11 cellular contexts compared by ENCODE assay signal in genomic region chr16:81997738-81998137, GRCh38. TPM values are rescaled to one million over a fixed set of nuclear protein-coding genes. Genes with fewer than 3 reads are reported as not detected.
DNase-seq lines count a peak whose midpoint lies in the region; ATAC-seq, FAIRE-seq and TF ChIP-seq lines count a peak whose summit lies in the region.
"Had no signal": no experiment of that assay in that cellular context is flagged by ENCODE, and none has a peak within 500 bp of the region (broad histone marks: within the 10 kb centered on the region; RNA-seq: fewer than 3 reads in every experiment).

No MANE protein-coding gene starts in this region.

- peak overlapping the region; percentile 40; the same call in 1 of the 2 replicates for H3K27ac ChIP-seq in HCT116 (ENCODE audit: low read depth, low read length)
- H3K27ac ChIP-seq in testis: no peak overlapping the region
- H3K27ac ChIP-seq in kidney (ENCODE audit: low read depth in 2 of 2, low read length in 2 of 2): no peak overlapping the region
- no peak overlapping the region for H3K27ac ChIP-seq in right atrium auricular region

- H3K4me1 ChIP-seq in HCT116 (ENCODE audit: control insufficient read depth in 1 of 2, insufficient read depth in 2 of 2, low read length in 2 of 2) (peaks cover 19 to 23% of the 10 kb centered on the region in 2 experiments), testis (no peaks in the 10 kb centered on the region), kidney (ENCODE audit: control insufficient read depth in 1 of 2, insufficient read depth in 1 of 2, low read depth in 1 of 2, low read length in 2 of 2) (peaks cover 0 to 6% of the 10 kb centered on the region in 2 donors), right atrium auricular region (peaks cover 0 to 8% of the 10 kb centered on the region in 2 donors)

- H3K27ac Mint-ChIP-seq in activated CD8-positive, alpha-beta T cell treated with anti-CD3 and anti-CD28 coated beads for 36 hours: no peak overlapping the region
- H3K27ac Mint-ChIP-seq: activated naive CD8-positive, alpha-beta T cell had no signal

- TF ChIP-seq CTCF in HCT116 (IDR thresholded peaks at IDR 0.05 in 2 of 3, conservative IDR thresholded peaks at IDR 0.05 in 1 of 3; ENCODE audit: borderline replicate concordance in 1 of 3, insufficient read depth in 1 of 3, low read depth in 2 of 3, low read length in 2 of 3) (no peak), testis (IDR thresholded peaks at IDR 0.05) (no peak), kidney (IDR thresholded peaks at IDR 0.05; ENCODE audit: borderline replicate concordance, extremely low read depth, insufficient read depth) (no peak), right atrium auricular region (IDR thresholded peaks at IDR 0.05) (no peak)
- TF ChIP-seq CTCF in activated CD8-positive, alpha-beta T cell treated with anti-CD3 and anti-CD28 coated beads for 36 hours (IDR thresholded peaks at IDR 0.05): no peak

- H3K36me3 ChIP-seq in HCT116 (ENCODE audit: control insufficient read depth in 1 of 2, insufficient read depth in 2 of 2, low read length in 2 of 2): peaks cover 18 to 26% of the 10 kb centered on the region in 2 experiments; a peak in 3 of 4 replicates
- no peaks in the 10 kb centered on the region for H3K36me3 ChIP-seq in testis (ENCODE audit: low read depth, missing control alignments)
- peaks cover 0 to 22% of the 10 kb centered on the region in 2 donors for H3K36me3 ChIP-seq in kidney (ENCODE audit: control insufficient read depth in 1 of 2, insufficient read depth in 2 of 2, low read length in 2 of 2)
- H3K36me3 ChIP-seq in right atrium auricular region: no peaks in the 10 kb centered on the region

- POLR2A ChIA-PET in HCT116 (lab: Charles Lee): interaction anchor here (0.9 to 1.5 kb wide), 3 partner anchors 10 to 19 kb away, joined by 3 to 8 read pairs (median 3); partner anchors contain the start of gene SDR42E1
- POLR2A ChIA-PET in activated CD8-positive, alpha-beta T cell treated with anti-CD3 and anti-CD28 coated beads for 36 hours (lab: Charles Lee): no interaction called here

- H4K20me1 ChIP-seq in HCT116 (ENCODE audit: insufficient read depth): no peaks in the 10 kb centered on the region

- 0 out of 2 replicates have a peak overlapping the region, but pooled peaks have one; percentile 1 for H3K9ac ChIP-seq in HCT116 (ENCODE audit: low read length)
- H3K9ac ChIP-seq in kidney (ENCODE audit: low read length in 2 of 2): no peak overlapping the region

- RAD21 ChIA-PET in HCT116 (lab: Charles Lee; ENCODE audit: low non-redundant PET in 1 of 2, low total read pairs in 2 of 2, uncharacterized antibody in 2 of 2, unreplicated experiment in 2 of 2): interaction anchor here in 1 of 2 experiments (1.4 kb wide), 1 partner anchor 58 kb away, joined by 4 read pairs; no protein-coding TSS in a partner anchor

- H3K4me2 ChIP-seq in HCT116 (ENCODE audit: low read length): peak overlapping the region; percentile 57

- DNase-seq in HCT116 (ENCODE audit: low read depth, low spot score) (no peak), astrocyte of the hippocampus (ENCODE audit: low read depth, low spot score) (peak; percentile 80), islet precursor cell (peak; percentile 61), testis (peak; percentile 53), kidney (no peak), right atrium auricular region (ENCODE audit: low spot score) (no peak)
- DNase-seq in stimulated activated naive CD4-positive, alpha-beta T cell (lab: John Stamatoyannopoulos, UW): no peak
- DNase-seq in activated CD8-positive, alpha-beta T cell treated with anti-CD3 and anti-CD28 coated beads for 36 hours: no peak
- DNase-seq: activated CD4-positive, alpha-beta T cell treated with anti-CD3 and anti-CD28 coated beads for 4 hours had no signal

- H3K4me3 Mint-ChIP-seq in activated CD8-positive, alpha-beta T cell treated with anti-CD3 and anti-CD28 coated beads for 36 hours: no peak overlapping the region
- H3K4me3 Mint-ChIP-seq: activated naive CD8-positive, alpha-beta T cell; neural crest cell had no signal

- no TSS peak for BruUV-seq in HCT116 (replicated peaks; lab: Mats Ljungman, UMichigan)

- H3K9me3 ChIP-seq in HCT116 (ENCODE audit: control insufficient read depth in 1 of 2, insufficient read depth in 1 of 2, low read depth in 1 of 2, low read length in 2 of 2) (no peaks in the 10 kb centered on the region), testis (no peaks in the 10 kb centered on the region), kidney (ENCODE audit: control insufficient read depth in 1 of 2, low read length in 2 of 2) (no peaks in the 10 kb centered on the region), right atrium auricular region (no peaks in the 10 kb centered on the region)

- peaks cover 4% of the 10 kb centered on the region for H3K4me1 Mint-ChIP-seq in activated CD8-positive, alpha-beta T cell treated with anti-CD3 and anti-CD28 coated beads for 36 hours (ENCODE audit: low read depth)

- no peak overlapping the region for H2AFZ ChIP-seq in HCT116 (ENCODE audit: low read depth, low read length, poor library complexity, severe bottlenecking)

- ATAC-seq in HCT116: peak; percentile 31
- ATAC-seq in activated CD8-positive, alpha-beta T cell treated with anti-CD3 and anti-CD28 coated beads for 36 hours: no peak

- TF ChIP-seq RAD21 in HCT116 (IDR thresholded peaks at IDR 0.05; ENCODE audit: low read depth): no peak

- intact Hi-C loops in HCT116 (cut with micrococcal nuclease) (loop anchor here (1.0 kb wide), 2 partner anchors 56 to 107 kb away; no protein-coding TSS in a partner anchor), testis (cut with DNase I; ENCODE audit: low total_unique reads) (no loop called here), kidney (cut with DNase I) (no loop called here)
- intact Hi-C loops in activated CD8-positive, alpha-beta T cell treated with anti-CD3 and anti-CD28 coated beads for 36 hours (cut with micrococcal nuclease): no loop called here

- H3K36me3 Mint-ChIP-seq in activated CD8-positive, alpha-beta T cell treated with anti-CD3 and anti-CD28 coated beads for 36 hours (ENCODE audit: low read depth): peaks cover 14% of the 10 kb centered on the region

- CTCF ChIA-PET in HCT116 (lab: Charles Lee): interaction anchor here (0.6 to 3.0 kb wide), 18 partner anchors 10 to 346 kb away, joined by 3 to 35 read pairs (median 5); partner anchors contain the start of genes MPHOSPH6 and SDR42E1
- CTCF ChIA-PET in activated CD8-positive, alpha-beta T cell treated with anti-CD3 and anti-CD28 coated beads for 36 hours (lab: Charles Lee): interaction anchor here (1.2 to 1.3 kb wide), 2 partner anchors 55 to 63 kb away, joined by 3 to 4 read pairs; no protein-coding TSS in a partner anchor

- 42 to 54% methylated on average over 2 of the region's 2 CpGs for WGBS in testis, 2 donors

- no peak for FAIRE-seq in kidney (lab: Jason Lieb, UNC)

- no peaks in the 10 kb centered on the region for H3K9me2 ChIP-seq in HCT116 (ENCODE audit: insufficient read depth)

- H3K4me3 ChIP-seq in HCT116 (replicated peaks in 1 of 2; ENCODE audit: low read depth in 1 of 2, low read length in 2 of 2): peak overlapping the region in 1 of 2 experiments; percentile 5; a peak in 1 of 4 replicates
- H3K4me3 ChIP-seq in testis: no peak overlapping the region
- no peak overlapping the region for H3K4me3 ChIP-seq in kidney (ENCODE audit: low read length in 2 of 2)
- no peak overlapping the region for H3K4me3 ChIP-seq in right atrium auricular region

- no peaks in the 10 kb centered on the region for H3K27me3 ChIP-seq in HCT116 (ENCODE audit: insufficient read depth, low read length)
- H3K27me3 ChIP-seq in testis: no peaks in the 10 kb centered on the region
- H3K27me3 ChIP-seq in right atrium auricular region: no peaks in the 10 kb centered on the region

- H3K9me3 Mint-ChIP-seq in activated CD8-positive, alpha-beta T cell treated with anti-CD3 and anti-CD28 coated beads for 36 hours: no peaks in the 10 kb centered on the region
- H3K9me3 Mint-ChIP-seq: neural crest cell had no signal

- TF ChIP-seq POLR2A in HCT116 (IDR thresholded peaks at IDR 0.05; ENCODE audit: borderline replicate concordance, extremely low read depth, insufficient read depth, insufficient read length) (no peak), testis (IDR thresholded peaks at IDR 0.05) (no peak)

- no peaks in the 10 kb centered on the region for H3K27me3 Mint-ChIP-seq in activated CD8-positive, alpha-beta T cell treated with anti-CD3 and anti-CD28 coated beads for 36 hours
- H3K27me3 Mint-ChIP-seq: activated naive CD8-positive, alpha-beta T cell had no signal

- no peaks in the 10 kb centered on the region for H3K79me2 ChIP-seq in HCT116 (ENCODE audit: insufficient read depth, low read length)

TF ChIP-seq in HCT116, 20 proteins besides CTCF, POLR2A, EP300 and RAD21 (continues in another document):
- no peak for TF ChIP-seq SIN3A (IDR thresholded peaks at IDR 0.05; ENCODE audit: low read depth)
- TF ChIP-seq FOSL1 (IDR thresholded peaks at IDR 0.05; ENCODE audit: low read depth): 0 out of 2 replicates have a peak, but pooled peaks have one; percentile 13
- TF ChIP-seq SRF (IDR thresholded peaks at IDR 0.05; ENCODE audit: low read depth): 0 out of 2 replicates have a peak, but pooled peaks have one; percentile 2
- TF ChIP-seq CEBPB (IDR thresholded peaks at IDR 0.05; ENCODE audit: low read depth): no peak
- 0 out of 2 replicates have a peak, but pooled peaks have one; percentile 4 for TF ChIP-seq CBX3 (IDR thresholded peaks at IDR 0.05; ENCODE audit: low read depth)

RNA-seq across cellular contexts. Expression of gene SDR42E1, which starts 13.5 kb away (rescaled TPM):
- total RNA-seq in HCT116 (2021; ENCODE audit: unreplicated experiment) (17.4 TPM), testis (1 to 10 TPM; 6.5 to 6.9 TPM), kidney (15.0 TPM), right atrium auricular region (under 1 TPM; 0.11 to 0.90 TPM)
- polyA plus RNA-seq in HCT116 (2012): 11.0 and 11.9 TPM in 2 replicates
- polyA plus RNA-seq in testis (ENCODE audit: insufficient read depth, low read depth, low replicate concordance) (10.1 TPM), kidney (ENCODE audit: insufficient read depth, low read depth, low replicate concordance) (2.5 TPM)
- 1 to 10 TPM; 7.1 to 9.2 TPM for total RNA-seq in activated CD8-positive, alpha-beta T cell treated with anti-CD3 and anti-CD28 coated beads for 36 hours
- total RNA-seq: neural crest cell had no signal

RNA-seq across cellular contexts. Expression of gene HSD17B2, which starts 37.3 kb away (rescaled TPM):
- total RNA-seq in HCT116 (2021; ENCODE audit: unreplicated experiment) (not detected), testis (under 1 TPM in 1 of 2 donors, not detected in 1; 0.71 TPM), kidney (0.79 TPM), right atrium auricular region (not detected)
- not detected in 2 replicates for polyA plus RNA-seq in HCT116 (2012)
- polyA plus RNA-seq in testis (ENCODE audit: insufficient read depth, low read depth, low replicate concordance) (not detected), kidney (ENCODE audit: insufficient read depth, low read depth, low replicate concordance) (1.8 TPM)
- total RNA-seq in activated CD8-positive, alpha-beta T cell treated with anti-CD3 and anti-CD28 coated beads for 36 hours: not detected
- total RNA-seq: neural crest cell had no signal

Comparison
In these comparisons a context has a peak if more than half of its experiments do, and no peak if none do; other contexts are left out.
1. DNase-seq: peak in astrocyte of the hippocampus (single experiment), islet precursor cell (single experiment) and testis (single experiment); none in HCT116 (single experiment), stimulated activated naive CD4-positive, alpha-beta T cell (0 of 6), activated CD8-positive, alpha-beta T cell treated with anti-CD3 and anti-CD28 coated beads for 36 hours (single experiment), kidney (single experiment) and right atrium auricular region (single experiment).